In genomic region chr4:56530269-56531148, GRCh38 we compare ENCODE assay signal across 1 cellular context.
TF ChIP-seq lines count a peak whose summit lies in the region.

No MANE protein-coding gene starts in this region.

TF ChIP-seq in K562, 482 proteins besides CTCF, POLR2A, EP300 and RAD21 (continued from another document and continues in another):
- TF ChIP-seq CEBPZ (IDR thresholded peaks at IDR 0.05; ENCODE audit: borderline replicate concordance, low read depth, low read length) = no peak
- no peak for TF ChIP-seq ZBTB5 (IDR thresholded peaks at IDR 0.05)
- TF ChIP-seq POLR2B (IDR thresholded peaks at IDR 0.05; ENCODE audit: low read depth, partially characterized antibody) = peak; percentile 82
- TF ChIP-seq MBD2 (IDR thresholded peaks at IDR 0.05; ENCODE audit: borderline replicate concordance, low read depth) = 0 out of 2 replicates have a peak, but pooled peaks have one; percentile 44
- TF ChIP-seq RBM22 (IDR thresholded peaks at IDR 0.05; ENCODE audit: low read depth, low read length, poor library complexity, severe bottlenecking) = no peak
- TF ChIP-seq ZFP30 (CRISPR knock-in tag; IDR thresholded peaks at IDR 0.05; ENCODE audit: borderline replicate concordance) = no peak
- TF ChIP-seq HDGF (IDR thresholded peaks at IDR 0.05) = no peak
- TF ChIP-seq CC2D1A (IDR thresholded peaks at IDR 0.05) = no peak
- no peak for TF ChIP-seq XRCC4 (IDR thresholded peaks at IDR 0.05; ENCODE audit: extremely low read depth, insufficient read depth, insufficient read length)
- TF ChIP-seq PML (IDR thresholded peaks at IDR 0.05; ENCODE audit: low read length) = peak; percentile 45; the same call in 1 of the 2 replicates
- TF ChIP-seq TFE3 (CRISPR knock-in tag; IDR thresholded peaks at IDR 0.05) = no peak
- TF ChIP-seq ATF7 (IDR thresholded peaks at IDR 0.05) = no peak
- no peak for TF ChIP-seq BCOR (IDR thresholded peaks at IDR 0.05)
- TF ChIP-seq, protein P1, sequence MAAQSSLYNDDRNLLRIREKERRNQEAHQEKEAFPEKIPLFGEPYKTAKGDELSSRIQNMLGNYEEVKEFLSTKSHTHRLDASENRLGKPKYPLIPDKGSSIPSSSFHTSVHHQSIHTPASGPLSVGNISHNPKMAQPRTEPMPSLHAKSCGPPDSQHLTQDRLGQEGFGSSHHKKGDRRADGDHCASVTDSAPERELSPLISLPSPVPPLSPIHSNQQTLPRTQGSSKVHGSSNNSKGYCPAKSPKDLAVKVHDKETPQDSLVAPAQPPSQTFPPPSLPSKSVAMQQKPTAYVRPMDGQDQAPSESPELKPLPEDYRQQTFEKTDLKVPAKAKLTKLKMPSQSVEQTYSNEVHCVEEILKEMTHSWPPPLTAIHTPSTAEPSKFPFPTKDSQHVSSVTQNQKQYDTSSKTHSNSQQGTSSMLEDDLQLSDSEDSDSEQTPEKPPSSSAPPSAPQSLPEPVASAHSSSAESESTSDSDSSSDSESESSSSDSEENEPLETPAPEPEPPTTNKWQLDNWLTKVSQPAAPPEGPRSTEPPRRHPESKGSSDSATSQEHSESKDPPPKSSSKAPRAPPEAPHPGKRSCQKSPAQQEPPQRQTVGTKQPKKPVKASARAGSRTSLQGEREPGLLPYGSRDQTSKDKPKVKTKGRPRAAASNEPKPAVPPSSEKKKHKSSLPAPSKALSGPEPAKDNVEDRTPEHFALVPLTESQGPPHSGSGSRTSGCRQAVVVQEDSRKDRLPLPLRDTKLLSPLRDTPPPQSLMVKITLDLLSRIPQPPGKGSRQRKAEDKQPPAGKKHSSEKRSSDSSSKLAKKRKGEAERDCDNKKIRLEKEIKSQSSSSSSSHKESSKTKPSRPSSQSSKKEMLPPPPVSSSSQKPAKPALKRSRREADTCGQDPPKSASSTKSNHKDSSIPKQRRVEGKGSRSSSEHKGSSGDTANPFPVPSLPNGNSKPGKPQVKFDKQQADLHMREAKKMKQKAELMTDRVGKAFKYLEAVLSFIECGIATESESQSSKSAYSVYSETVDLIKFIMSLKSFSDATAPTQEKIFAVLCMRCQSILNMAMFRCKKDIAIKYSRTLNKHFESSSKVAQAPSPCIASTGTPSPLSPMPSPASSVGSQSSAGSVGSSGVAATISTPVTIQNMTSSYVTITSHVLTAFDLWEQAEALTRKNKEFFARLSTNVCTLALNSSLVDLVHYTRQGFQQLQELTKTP (IDR thresholded peaks at IDR 0.05; ENCODE audit: low read depth in 1 of 2, partially characterized antibody in 2 of 2) = no peak
- TF ChIP-seq NFXL1 (CRISPR knock-in tag; IDR thresholded peaks at IDR 0.05) = no peak
- TF ChIP-seq MYC (IDR thresholded peaks at IDR 0.05; ENCODE audit: low read depth, low read length) = peak; percentile 55; the same call in 1 of the 2 replicates
- TF ChIP-seq MYC (CRISPR knock-in tag; IDR thresholded peaks at IDR 0.05; ENCODE audit: borderline replicate concordance, low read depth) = no peak
- TF ChIP-seq, protein P2, sequence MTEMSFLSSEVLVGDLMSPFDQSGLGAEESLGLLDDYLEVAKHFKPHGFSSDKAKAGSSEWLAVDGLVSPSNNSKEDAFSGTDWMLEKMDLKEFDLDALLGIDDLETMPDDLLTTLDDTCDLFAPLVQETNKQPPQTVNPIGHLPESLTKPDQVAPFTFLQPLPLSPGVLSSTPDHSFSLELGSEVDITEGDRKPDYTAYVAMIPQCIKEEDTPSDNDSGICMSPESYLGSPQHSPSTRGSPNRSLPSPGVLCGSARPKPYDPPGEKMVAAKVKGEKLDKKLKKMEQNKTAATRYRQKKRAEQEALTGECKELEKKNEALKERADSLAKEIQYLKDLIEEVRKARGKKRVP (CRISPR knock-in tag; IDR thresholded peaks at IDR 0.05) = no peak
- TF ChIP-seq RB1 (IDR thresholded peaks at IDR 0.05; ENCODE audit: low read depth) = peak; percentile 36; the same call in 1 of the 2 replicates
- no peak for TF ChIP-seq ZMIZ1 (IDR thresholded peaks at IDR 0.05; ENCODE audit: low read depth in 2 of 2, low read length in 2 of 2)
- TF ChIP-seq HCFC1 (IDR thresholded peaks at IDR 0.05; ENCODE audit: low read depth, low read length) = no peak
- TF ChIP-seq MTF1 (CRISPR knock-in tag; IDR thresholded peaks at IDR 0.05; ENCODE audit: borderline replicate concordance) = no peak
- TF ChIP-seq CHD1 (IDR thresholded peaks at IDR 0.05; ENCODE audit: low read length) = no peak
- TF ChIP-seq SNAPC5 (CRISPR knock-in tag; IDR thresholded peaks at IDR 0.05) = no peak
- no peak for TF ChIP-seq ELK3 (CRISPR knock-in tag; IDR thresholded peaks at IDR 0.05)
- TF ChIP-seq HDAC1 (IDR thresholded peaks at IDR 0.05) = no peak
- TF ChIP-seq ATF1 (CRISPR knock-in tag; IDR thresholded peaks at IDR 0.05) = no peak
- TF ChIP-seq ATF1 (tag; IDR thresholded peaks at IDR 0.05) = no peak
- TF ChIP-seq, protein P3, sequence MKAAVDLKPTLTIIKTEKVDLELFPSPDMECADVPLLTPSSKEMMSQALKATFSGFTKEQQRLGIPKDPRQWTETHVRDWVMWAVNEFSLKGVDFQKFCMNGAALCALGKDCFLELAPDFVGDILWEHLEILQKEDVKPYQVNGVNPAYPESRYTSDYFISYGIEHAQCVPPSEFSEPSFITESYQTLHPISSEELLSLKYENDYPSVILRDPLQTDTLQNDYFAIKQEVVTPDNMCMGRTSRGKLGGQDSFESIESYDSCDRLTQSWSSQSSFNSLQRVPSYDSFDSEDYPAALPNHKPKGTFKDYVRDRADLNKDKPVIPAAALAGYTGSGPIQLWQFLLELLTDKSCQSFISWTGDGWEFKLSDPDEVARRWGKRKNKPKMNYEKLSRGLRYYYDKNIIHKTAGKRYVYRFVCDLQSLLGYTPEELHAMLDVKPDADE (conservative IDR thresholded peaks at IDR 0.05; ENCODE audit: control insufficient read depth, low read depth, low read length) = 0 out of 2 replicates have a peak, but pooled peaks have one; percentile 31
- no peak for TF ChIP-seq FOSL1 (tag; conservative IDR thresholded peaks at IDR 0.05)
- TF ChIP-seq SUPT5H (IDR thresholded peaks at IDR 0.05) = peak; percentile 86
- TF ChIP-seq PURB (CRISPR knock-in tag; IDR thresholded peaks at IDR 0.05; ENCODE audit: low read depth) = no peak
- TF ChIP-seq GATAD2B (IDR thresholded peaks at IDR 0.05; ENCODE audit: borderline replicate concordance) = no peak
- no peak for TF ChIP-seq IRF9 (tag; IDR thresholded peaks at IDR 0.05)
- no peak for TF ChIP-seq E2F1 (CRISPR knock-in tag; IDR thresholded peaks at IDR 0.05)
- TF ChIP-seq ZNF76 (CRISPR knock-in tag; IDR thresholded peaks at IDR 0.05; ENCODE audit: borderline replicate concordance) = no peak
- TF ChIP-seq ZNF445 (CRISPR knock-in tag; IDR thresholded peaks at IDR 0.05; ENCODE audit: low read depth) = no peak
- TF ChIP-seq SPI1 (IDR thresholded peaks at IDR 0.05; ENCODE audit: borderline replicate concordance, low read depth, low read length) = no peak
